In genomic region chr5:95707534-95708188, GRCh38 we compare ENCODE assay signal across 3 cellular contexts. TPM values are rescaled to one million over a fixed set of nuclear protein-coding genes. Genes with fewer than 3 reads are reported as not detected.
"Had no signal": no experiment of that assay in that cellular context is flagged by ENCODE, and none has a peak within 500 bp of the region (broad histone marks: within the 10 kb centered on the region; RNA-seq: fewer than 3 reads in every experiment).

No MANE protein-coding gene starts in this region.

RNA-seq across cellular contexts. Expression of gene SPATA9, which starts 24.9 kb away (rescaled TPM):
- total RNA-seq: suprapubic skin, vagina had no signal
- polyA plus RNA-seq: naive thymus-derived CD4-positive, alpha-beta T cell had no signal
